1 cellular context compared by ENCODE assay signal in genomic region chr3:191434036-191434435, GRCh38.
TF ChIP-seq lines count a peak whose summit lies in the region.

No MANE protein-coding gene starts in this region.

TF ChIP-seq in HepG2, 621 proteins besides CTCF, POLR2A, EP300 and RAD21:
- no peak for TF ChIP-seq KDM2A (CRISPR knock-in tag; IDR thresholded peaks at IDR 0.05; ENCODE audit: borderline replicate concordance, low read depth)
- TF ChIP-seq NBN (conservative IDR thresholded peaks at IDR 0.05) = no peak
- TF ChIP-seq KAT2B (IDR thresholded peaks at IDR 0.05; ENCODE audit: borderline replicate concordance, low read depth, low read length) = no peak
- TF ChIP-seq ZNF629 (CRISPR knock-in tag; conservative IDR thresholded peaks at IDR 0.05) = no peak
- TF ChIP-seq, protein P1, sequence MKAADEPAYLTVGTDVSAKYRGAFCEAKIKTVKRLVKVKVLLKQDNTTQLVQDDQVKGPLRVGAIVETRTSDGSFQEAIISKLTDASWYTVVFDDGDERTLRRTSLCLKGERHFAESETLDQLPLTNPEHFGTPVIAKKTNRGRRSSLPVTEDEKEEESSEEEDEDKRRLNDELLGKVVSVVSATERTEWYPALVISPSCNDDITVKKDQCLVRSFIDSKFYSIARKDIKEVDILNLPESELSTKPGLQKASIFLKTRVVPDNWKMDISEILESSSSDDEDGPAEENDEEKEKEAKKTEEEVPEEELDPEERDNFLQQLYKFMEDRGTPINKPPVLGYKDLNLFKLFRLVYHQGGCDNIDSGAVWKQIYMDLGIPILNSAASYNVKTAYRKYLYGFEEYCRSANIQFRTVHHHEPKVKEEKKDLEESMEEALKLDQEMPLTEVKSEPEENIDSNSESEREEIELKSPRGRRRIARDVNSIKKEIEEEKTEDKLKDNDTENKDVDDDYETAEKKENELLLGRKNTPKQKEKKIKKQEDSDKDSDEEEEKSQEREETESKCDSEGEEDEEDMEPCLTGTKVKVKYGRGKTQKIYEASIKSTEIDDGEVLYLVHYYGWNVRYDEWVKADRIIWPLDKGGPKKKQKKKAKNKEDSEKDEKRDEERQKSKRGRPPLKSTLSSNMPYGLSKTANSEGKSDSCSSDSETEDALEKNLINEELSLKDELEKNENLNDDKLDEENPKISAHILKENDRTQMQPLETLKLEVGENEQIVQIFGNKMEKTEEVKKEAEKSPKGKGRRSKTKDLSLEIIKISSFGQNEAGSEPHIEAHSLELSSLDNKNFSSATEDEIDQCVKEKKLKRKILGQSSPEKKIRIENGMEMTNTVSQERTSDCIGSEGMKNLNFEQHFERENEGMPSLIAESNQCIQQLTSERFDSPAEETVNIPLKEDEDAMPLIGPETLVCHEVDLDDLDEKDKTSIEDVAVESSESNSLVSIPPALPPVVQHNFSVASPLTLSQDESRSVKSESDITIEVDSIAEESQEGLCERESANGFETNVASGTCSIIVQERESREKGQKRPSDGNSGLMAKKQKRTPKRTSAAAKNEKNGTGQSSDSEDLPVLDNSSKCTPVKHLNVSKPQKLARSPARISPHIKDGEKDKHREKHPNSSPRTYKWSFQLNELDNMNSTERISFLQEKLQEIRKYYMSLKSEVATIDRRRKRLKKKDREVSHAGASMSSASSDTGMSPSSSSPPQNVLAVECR (CRISPR knock-in tag; IDR thresholded peaks at IDR 0.05; ENCODE audit: borderline replicate concordance) = no peak
- no peak for TF ChIP-seq ZNF33A (CRISPR knock-in tag; IDR thresholded peaks at IDR 0.05; ENCODE audit: borderline replicate concordance)
